18 cellular contexts compared by ENCODE assay signal in the genomic region with DNA sequence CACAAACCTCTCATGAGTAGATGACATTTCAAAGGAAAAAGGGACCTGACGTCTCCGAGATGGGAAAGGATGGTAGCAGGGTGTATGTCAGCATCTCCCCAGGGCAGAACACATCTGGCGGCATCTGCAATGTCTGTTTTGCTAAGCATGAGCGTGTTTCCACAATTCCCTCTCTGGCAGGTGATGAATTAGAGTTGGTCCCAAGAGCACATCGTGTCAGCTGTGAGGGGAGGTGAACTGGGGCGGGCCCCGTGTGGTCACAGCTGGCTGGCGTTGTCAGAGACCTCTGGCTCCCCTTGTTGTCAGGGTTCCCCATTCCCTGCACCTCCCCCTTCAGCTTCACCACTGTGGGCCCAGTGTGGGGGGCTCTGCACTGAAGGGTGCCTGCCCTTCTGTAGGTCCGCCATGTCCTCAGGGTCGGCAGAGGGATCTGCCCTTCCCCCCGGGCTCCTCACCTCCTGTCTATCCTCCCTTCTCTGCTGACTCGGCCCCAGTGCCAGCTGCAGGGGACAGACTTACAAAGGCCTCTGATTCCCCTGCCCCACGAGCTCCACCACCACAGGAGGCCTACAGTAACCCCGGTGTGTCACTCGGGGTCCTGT. TPM values are rescaled to one million over a fixed set of nuclear protein-coding genes. Genes with fewer than 3 reads are reported as not detected.
DNase-seq lines count a peak whose midpoint lies in the region; ATAC-seq and TF ChIP-seq lines count a peak whose summit lies in the region.
"Had no signal": no experiment of that assay in that cellular context is flagged by ENCODE, and none has a peak within 500 bp of the region (broad histone marks: within the 10 kb centered on the region; RNA-seq: fewer than 3 reads in every experiment).

No MANE protein-coding gene starts in this region.

- H3K79me2 ChIP-seq in PC-9 (ENCODE audit: low read depth) = no peaks in the 10 kb centered on the region

- peaks cover 61% of the 10 kb centered on the region for H3K4me1 ChIP-seq in left ventricle myocardium inferior
- peaks cover 3 to 45% (median 28%) of the 10 kb centered on the region in 12 donors for H3K4me1 ChIP-seq in heart left ventricle
- peaks cover 10 to 100% (median 42%) of the 10 kb centered on the region in 3 donors for H3K4me1 ChIP-seq in gastroesophageal sphincter
- no peaks in the 10 kb centered on the region; the same call in 1 of the 2 replicates for H3K4me1 ChIP-seq in PC-9 (replicated peaks; ENCODE audit: insufficient read depth)

- no peaks in the 10 kb centered on the region for H3K9me2 ChIP-seq in PC-9 (ENCODE audit: insufficient read depth)

- H3K27ac ChIP-seq in left ventricle myocardium inferior (replicated peaks) = peak overlapping the region; percentile 85
- peak overlapping the region in 4 of 12 donors; percentile 8 to 87 (median 53) for H3K27ac ChIP-seq in heart left ventricle
- H3K27ac ChIP-seq in gastroesophageal sphincter = peak overlapping the region in 3 of 4 donors; percentile 85 to 92 (median 87)
- H3K27ac ChIP-seq in PC-9 = no peak overlapping the region
- H3K27ac ChIP-seq: adrenal gland, brain microvascular endothelial cell, C4-2B had no signal

- ATAC-seq in heart left ventricle (no peak), gastroesophageal sphincter (no peak), sciatic nerve (peak; percentile 5)
- ATAC-seq: esophagus mucosa had no signal

- no peaks in the 10 kb centered on the region; the same call in 1 of the 2 replicates for H3F3A ChIP-seq in PC-9 (ENCODE audit: insufficient read depth, low read depth)

- intact Hi-C loops in left ventricle myocardium inferior (cut with micrococcal nuclease) = loop anchor here (10.0 kb wide), 1 partner anchor 129 kb away; no protein-coding TSS in a partner anchor
- intact Hi-C loops in heart left ventricle (cut with DNase I) = loop anchor here in 4 of 10 donors (5.0 to 10.0 kb wide), 3 partner anchors 129 to 539 kb away; no protein-coding TSS in a partner anchor
- intact Hi-C loops in sciatic nerve (cut with DNase I) = loop anchor here (10.0 kb wide), 1 partner anchor 299 kb away; no protein-coding TSS in a partner anchor
- intact Hi-C loops in PC-9 (cut with micrococcal nuclease; ENCODE audit: unreplicated experiment) = loop anchor here (10.0 kb wide), 2 partner anchors 189 to 549 kb away; a partner anchor contains a TSS

- no peak for TF ChIP-seq POLR2A in heart left ventricle (IDR thresholded peaks at IDR 0.05)
- no peak for TF ChIP-seq POLR2A in gastroesophageal sphincter (IDR thresholded peaks at IDR 0.05)

- no peak overlapping the region for H2AFZ ChIP-seq in PC-9

- 85 to 90% (median 85%) methylated on average over 15 of the region's 15 CpGs for WGBS in heart left ventricle, 4 donors
- 66 to 74% methylated on average over 6 to 11 of the region's 15 CpGs for WGBS in gastroesophageal sphincter (ENCODE audit: low coverage in 1 of 2), 2 donors

- H3K9me3 ChIP-seq in left ventricle myocardium inferior (replicated peaks) = no peaks in the 10 kb centered on the region
- H3K9me3 ChIP-seq in heart left ventricle = no peaks in the 10 kb centered on the region
- H3K9me3 ChIP-seq in gastroesophageal sphincter = no peaks in the 10 kb centered on the region
- H3K9me3 ChIP-seq in PC-9 (ENCODE audit: insufficient read depth, low read depth) = no peaks in the 10 kb centered on the region
- H3K9me3 ChIP-seq: adrenal gland had no signal

- no peaks in the 10 kb centered on the region for H3K27me3 ChIP-seq in left ventricle myocardium inferior (ENCODE audit: low read depth)
- H3K27me3 ChIP-seq in heart left ventricle = no peaks in the 10 kb centered on the region
- no peaks in the 10 kb centered on the region for H3K27me3 ChIP-seq in gastroesophageal sphincter
- H3K27me3 ChIP-seq in PC-9 (ENCODE audit: insufficient read depth, low read depth) = no peaks in the 10 kb centered on the region
- H3K27me3 ChIP-seq: adrenal gland, brain microvascular endothelial cell had no signal

- TF ChIP-seq EP300 in gastroesophageal sphincter (IDR thresholded peaks at IDR 0.05) = no peak

- TF ChIP-seq CTCF in left ventricle myocardium inferior (IDR thresholded peaks at IDR 0.05; ENCODE audit: borderline replicate concordance) (no peak), heart left ventricle (IDR thresholded peaks at IDR 0.05) (no peak), gastroesophageal sphincter (IDR thresholded peaks at IDR 0.05) (no peak), PC-9 (conservative IDR thresholded peaks at IDR 0.05) (no peak)

- H4K20me1 ChIP-seq in PC-9 (ENCODE audit: insufficient read depth) = no peaks in the 10 kb centered on the region

- H3K4me3 ChIP-seq in left ventricle myocardium inferior = no peak overlapping the region
- no peak overlapping the region for H3K4me3 ChIP-seq in heart left ventricle
- H3K4me3 ChIP-seq in gastroesophageal sphincter = no peak overlapping the region
- no peak overlapping the region for H3K4me3 ChIP-seq in PC-9
- H3K4me3 ChIP-seq: adrenal gland had no signal

- POLR2A ChIA-PET in PC-9 (lab: Charles Lee; ENCODE audit: unreplicated experiment) = no interaction called here

- H3K4me2 ChIP-seq in PC-9 = no peak overlapping the region

- no TSS peak for BruUV-seq in PC-9 (replicated peaks; lab: Mats Ljungman, UMichigan)

- CTCF ChIA-PET in PC-9 (lab: Charles Lee) = no interaction called here

- peaks cover 12% of the 10 kb centered on the region for H3K36me3 ChIP-seq in left ventricle myocardium inferior
- peaks cover 0 to 12% (median 0%) of the 10 kb centered on the region in 9 donors for H3K36me3 ChIP-seq in heart left ventricle
- H3K36me3 ChIP-seq in gastroesophageal sphincter = peaks cover 0 to 11% of the 10 kb centered on the region in 2 donors
- H3K36me3 ChIP-seq in PC-9 (ENCODE audit: low read depth) = no peaks in the 10 kb centered on the region
- H3K36me3 ChIP-seq: brain microvascular endothelial cell had no signal

- no peak for DNase-seq in left ventricle myocardium inferior
- DNase-seq in heart left ventricle = no peak
- peak; percentile 60 for DNase-seq in sciatic nerve (ENCODE audit: low spot score)
- no peak for DNase-seq in stimulated activated naive CD4-positive, alpha-beta T cell treated with Interleukin-2 at 50 U/mL for 16 hours (lab: John Stamatoyannopoulos, UW)
- no peak for DNase-seq in PC-9
- DNase-seq in C1 segment of cervical spinal cord (lab: John Stamatoyannopoulos, UW) = no peak
- DNase-seq in T-helper 9 cell = no peak
- DNase-seq: ACHN; activated CD4-positive, alpha-beta T cell treated with anti-CD3 and anti-CD28 coated beads for 4 hours; activated T-cell treated with anti-CD3 and anti-CD28 coated beads, Interleukin-2, amount 50 U/mL, for 24 hours; adrenal gland; brain microvascular endothelial cell; hypothalamus; NCI-H2107; RPMI8226 had no signal

RNA-seq across cellular contexts. Expression of a gene that starts 58.2 kb away (rescaled TPM):
- total RNA-seq in left ventricle myocardium inferior = 11.4 TPM
- total RNA-seq in heart left ventricle = 10 to 100 TPM in 7 of 9 donors, 1 to 10 TPM in 2; 2.8 to 10.8 (median 10.3) TPM
- 1 to 10 TPM; 4.4 to 8.2 TPM for polyA plus RNA-seq in heart left ventricle
- 1 to 10 TPM; 5.8 to 9.3 (median 6.7) TPM for total RNA-seq in gastroesophageal sphincter
- 17.7 TPM for total RNA-seq in sciatic nerve
- total RNA-seq in PC-9 (2021) = 12.4 and 12.9 TPM in 2 replicates
